8 cellular contexts compared by ENCODE assay signal in the genomic region with DNA sequence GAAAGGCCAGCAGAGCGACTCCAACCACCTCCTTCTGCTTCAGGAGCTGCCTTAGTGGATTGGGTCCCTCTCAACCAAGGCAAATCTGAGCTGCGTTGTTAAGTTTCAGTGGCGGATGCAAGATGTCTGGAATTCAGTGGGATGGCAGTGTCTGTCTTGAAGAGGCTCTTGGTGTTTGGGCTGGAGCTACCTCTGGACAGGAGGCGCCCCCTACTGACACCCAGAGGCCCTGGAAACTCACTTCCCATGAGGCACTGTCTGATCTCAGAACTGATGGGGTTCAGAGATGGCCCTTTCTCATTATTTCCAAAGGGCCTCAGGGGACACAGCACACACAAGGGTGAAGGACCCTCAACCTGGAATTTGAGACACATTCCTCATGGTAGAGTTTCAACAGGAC. TPM values are rescaled to one million over a fixed set of nuclear protein-coding genes. Genes with fewer than 3 reads are reported as not detected.
DNase-seq lines count a peak whose midpoint lies in the region; ATAC-seq and TF ChIP-seq lines count a peak whose summit lies in the region.

No MANE protein-coding gene starts in this region.

- 45 to 55% (median 45%) methylated on average over 4 of the region's 4 CpGs for WGBS in ovary, 3 donors

- peaks cover 7% of the 10 kb centered on the region; the same call in 1 of the 2 replicates for H3F3A ChIP-seq in GM23338 (replicated peaks; ENCODE audit: low read depth)

- H2AFZ ChIP-seq in GM23338 = peak overlapping the region; percentile 64; the same call in 1 of the 2 replicates

- H3K36me3 ChIP-seq in GM23338 (ENCODE audit: insufficient read depth) = no peaks in the 10 kb centered on the region
- H3K36me3 ChIP-seq in ovary = no peaks in the 10 kb centered on the region
- H3K36me3 ChIP-seq in tibial artery = no peaks in the 10 kb centered on the region

- no peak overlapping the region for H3K4me3 ChIP-seq in AG10803 (ENCODE audit: low read length)
- no peak overlapping the region for H3K4me3 ChIP-seq in GM23338
- no peak overlapping the region for H3K4me3 ChIP-seq in ovary
- no peak overlapping the region for H3K4me3 ChIP-seq in tibial artery

- peak; percentile 62 for TF ChIP-seq CTCF in AG10803 (conservative IDR thresholded peaks at IDR 0.05; ENCODE audit: low read length)
- TF ChIP-seq CTCF in GM23338 (conservative IDR thresholded peaks at IDR 0.05; ENCODE audit: low read depth in 2 of 2) = peak; percentile 78 to 94
- peak; percentile 34 to 49 (median 48) for TF ChIP-seq CTCF in ovary (IDR thresholded peaks at IDR 0.05)
- peak; percentile 37 to 42 for TF ChIP-seq CTCF in tibial artery (IDR thresholded peaks at IDR 0.05)

- peaks cover 14% of the 10 kb centered on the region for H3K4me1 Mint-ChIP-seq in GM23338
- no peaks in the 10 kb centered on the region for H3K4me1 Mint-ChIP-seq in activated T-cell treated with anti-CD3 and anti-CD28 coated beads, Interleukin-2, amount 50 U/mL, for 72 hours (ENCODE audit: low read depth)

- TF ChIP-seq POLR2A in ovary (IDR thresholded peaks at IDR 0.05) = no peak

- no peak for TF ChIP-seq EP300 in ovary (IDR thresholded peaks at IDR 0.05)

- H3K27me3 ChIP-seq in GM23338 (ENCODE audit: insufficient read depth) (no peaks in the 10 kb centered on the region), ovary (no peaks in the 10 kb centered on the region), tibial artery (no peaks in the 10 kb centered on the region)

- no peaks in the 10 kb centered on the region for H3K9me2 ChIP-seq in GM23338 (ENCODE audit: insufficient read depth)

- H3K4me1 ChIP-seq in GM23338 (ENCODE audit: insufficient read depth) = no peaks in the 10 kb centered on the region; the same call in none of the 2 replicates
- peaks cover 1% of the 10 kb centered on the region for H3K4me1 ChIP-seq in ovary (ENCODE audit: insufficient read depth)
- peaks cover 0 to 27% (median 12%) of the 10 kb centered on the region in 4 donors for H3K4me1 ChIP-seq in tibial artery

- H3K9me3 Mint-ChIP-seq in GM23338 = no peaks in the 10 kb centered on the region
- H3K9me3 Mint-ChIP-seq in activated T-cell treated with anti-CD3 and anti-CD28 coated beads, Interleukin-2, amount 50 U/mL, for 72 hours = no peaks in the 10 kb centered on the region

- no peaks in the 10 kb centered on the region for H3K36me3 Mint-ChIP-seq in GM23338 (ENCODE audit: low read depth)
- H3K36me3 Mint-ChIP-seq in activated T-cell treated with anti-CD3 and anti-CD28 coated beads, Interleukin-2, amount 50 U/mL, for 72 hours (ENCODE audit: insufficient read depth in 2 of 2) = no peaks in the 10 kb centered on the region

- H3K27ac ChIP-seq in GM23338 (ENCODE audit: low read depth) = no peak overlapping the region
- no peak overlapping the region for H3K27ac ChIP-seq in ovary
- no peak overlapping the region for H3K27ac ChIP-seq in tibial artery

- no peaks in the 10 kb centered on the region for H4K20me1 ChIP-seq in GM23338 (replicated peaks; ENCODE audit: insufficient read depth)

- intact Hi-C loops in ovary (cut with DNase I) = no loop called here
- intact Hi-C loops in tibial artery (cut with DNase I; ENCODE audit: low total_unique reads) = no loop called here

- no peak overlapping the region for H3K27ac Mint-ChIP-seq in GM23338
- no peak overlapping the region for H3K27ac Mint-ChIP-seq in activated T-cell treated with anti-CD3 and anti-CD28 coated beads, Interleukin-2, amount 50 U/mL, for 72 hours

- H3K27me3 Mint-ChIP-seq in GM23338 (ENCODE audit: insufficient read depth, low read depth, poor library complexity) = peaks cover 6% of the 10 kb centered on the region
- H3K27me3 Mint-ChIP-seq in activated T-cell treated with anti-CD3 and anti-CD28 coated beads, Interleukin-2, amount 50 U/mL, for 72 hours (ENCODE audit: low read depth) = no peaks in the 10 kb centered on the region

- ATAC-seq in GM23338 = peak; percentile 93
- peak; percentile 74 to 79 for ATAC-seq in activated T-cell treated with anti-CD3 and anti-CD28 coated beads, Interleukin-2, amount 50 U/mL, for 72 hours (replicated peaks in 1 of 2)

- no peak overlapping the region for H3K4me3 Mint-ChIP-seq in GM23338
- no peak overlapping the region for H3K4me3 Mint-ChIP-seq in activated T-cell treated with anti-CD3 and anti-CD28 coated beads, Interleukin-2, amount 50 U/mL, for 72 hours

- DNase-seq in AG10803 (ENCODE audit: low read depth) (peak; percentile 60), GM23338 (ENCODE audit: low spot score) (peak; percentile 91), OCI-M1 (lab: John Stamatoyannopoulos, UW) (peak; percentile 63), foreskin melanocyte (peak; percentile 56), ovary (peak; percentile 56 to 82 (median 75)), tibial artery (peak in 1 of 2 donors; percentile 57), OCI-M2 (lab: John Stamatoyannopoulos, UW; ENCODE audit: unreplicated experiment) (no peak)
- DNase-seq in activated T-cell treated with anti-CD3 and anti-CD28 coated beads, Interleukin-2, amount 50 U/mL, for 72 hours = peak; percentile 66 to 73

- H3K79me2 ChIP-seq in GM23338 (replicated peaks; ENCODE audit: insufficient read depth) = no peaks in the 10 kb centered on the region

- H3K9me3 ChIP-seq in ovary (no peaks in the 10 kb centered on the region), tibial artery (no peaks in the 10 kb centered on the region)

- no peak overlapping the region for H3K4me2 ChIP-seq in GM23338

TF ChIP-seq in GM23338, 12 proteins besides CTCF, POLR2A, EP300 and RAD21 (continues in another document):
- TF ChIP-seq, protein P1, sequence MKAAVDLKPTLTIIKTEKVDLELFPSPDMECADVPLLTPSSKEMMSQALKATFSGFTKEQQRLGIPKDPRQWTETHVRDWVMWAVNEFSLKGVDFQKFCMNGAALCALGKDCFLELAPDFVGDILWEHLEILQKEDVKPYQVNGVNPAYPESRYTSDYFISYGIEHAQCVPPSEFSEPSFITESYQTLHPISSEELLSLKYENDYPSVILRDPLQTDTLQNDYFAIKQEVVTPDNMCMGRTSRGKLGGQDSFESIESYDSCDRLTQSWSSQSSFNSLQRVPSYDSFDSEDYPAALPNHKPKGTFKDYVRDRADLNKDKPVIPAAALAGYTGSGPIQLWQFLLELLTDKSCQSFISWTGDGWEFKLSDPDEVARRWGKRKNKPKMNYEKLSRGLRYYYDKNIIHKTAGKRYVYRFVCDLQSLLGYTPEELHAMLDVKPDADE (IDR thresholded peaks at IDR 0.05) = no peak
- TF ChIP-seq ZNF331 (CRISPR knock-in tag; IDR thresholded peaks at IDR 0.05; ENCODE audit: low read depth) = no peak
- TF ChIP-seq EZH2phosphoT487 (IDR thresholded peaks at IDR 0.05; ENCODE audit: unreplicated experiment) = no peak
- TF ChIP-seq EZH2 (IDR thresholded peaks at IDR 0.05; ENCODE audit: low read depth, unreplicated experiment) = no peak
- TF ChIP-seq CREB1 (CRISPR knock-in tag; IDR thresholded peaks at IDR 0.05; ENCODE audit: low read depth) = no peak
- TF ChIP-seq POLR2AphosphoS5 (IDR thresholded peaks at IDR 0.05; ENCODE audit: low read depth) = no peak
- TF ChIP-seq STAT1 (IDR thresholded peaks at IDR 0.05; ENCODE audit: unreplicated experiment) = no peak
- TF ChIP-seq, protein P2, sequence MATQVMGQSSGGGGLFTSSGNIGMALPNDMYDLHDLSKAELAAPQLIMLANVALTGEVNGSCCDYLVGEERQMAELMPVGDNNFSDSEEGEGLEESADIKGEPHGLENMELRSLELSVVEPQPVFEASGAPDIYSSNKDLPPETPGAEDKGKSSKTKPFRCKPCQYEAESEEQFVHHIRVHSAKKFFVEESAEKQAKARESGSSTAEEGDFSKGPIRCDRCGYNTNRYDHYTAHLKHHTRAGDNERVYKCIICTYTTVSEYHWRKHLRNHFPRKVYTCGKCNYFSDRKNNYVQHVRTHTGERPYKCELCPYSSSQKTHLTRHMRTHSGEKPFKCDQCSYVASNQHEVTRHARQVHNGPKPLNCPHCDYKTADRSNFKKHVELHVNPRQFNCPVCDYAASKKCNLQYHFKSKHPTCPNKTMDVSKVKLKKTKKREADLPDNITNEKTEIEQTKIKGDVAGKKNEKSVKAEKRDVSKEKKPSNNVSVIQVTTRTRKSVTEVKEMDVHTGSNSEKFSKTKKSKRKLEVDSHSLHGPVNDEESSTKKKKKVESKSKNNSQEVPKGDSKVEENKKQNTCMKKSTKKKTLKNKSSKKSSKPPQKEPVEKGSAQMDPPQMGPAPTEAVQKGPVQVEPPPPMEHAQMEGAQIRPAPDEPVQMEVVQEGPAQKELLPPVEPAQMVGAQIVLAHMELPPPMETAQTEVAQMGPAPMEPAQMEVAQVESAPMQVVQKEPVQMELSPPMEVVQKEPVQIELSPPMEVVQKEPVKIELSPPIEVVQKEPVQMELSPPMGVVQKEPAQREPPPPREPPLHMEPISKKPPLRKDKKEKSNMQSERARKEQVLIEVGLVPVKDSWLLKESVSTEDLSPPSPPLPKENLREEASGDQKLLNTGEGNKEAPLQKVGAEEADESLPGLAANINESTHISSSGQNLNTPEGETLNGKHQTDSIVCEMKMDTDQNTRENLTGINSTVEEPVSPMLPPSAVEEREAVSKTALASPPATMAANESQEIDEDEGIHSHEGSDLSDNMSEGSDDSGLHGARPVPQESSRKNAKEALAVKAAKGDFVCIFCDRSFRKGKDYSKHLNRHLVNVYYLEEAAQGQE (IDR thresholded peaks at IDR 0.05; ENCODE audit: unreplicated experiment) = no peak
- no peak for TF ChIP-seq NANOG (IDR thresholded peaks at IDR 0.05; ENCODE audit: borderline replicate concordance)
- no peak for TF ChIP-seq ZNF114 (CRISPR knock-in tag; IDR thresholded peaks at IDR 0.05)

RNA-seq across cellular contexts. Expression of a gene that starts 6.0 kb away (rescaled TPM):
- not detected in 2 replicates for total RNA-seq in GM23338 (2014; rRNA removed; shearing (Covaris generic))
- polyA plus RNA-seq in GM23338 (2016; fragmentation: Nextera tagmentation; extraction: Ambion mirVana) = not detected in 2 replicates
- not detected for total RNA-seq in activated T-cell treated with anti-CD3 and anti-CD28 coated beads, Interleukin-2, amount 50 U/mL, for 72 hours
- under 1 TPM in 5 of 7 donors, not detected in 2; 0.10 to 0.92 (median 0.20) TPM for total RNA-seq in ovary
- under 1 TPM in 1 of 2 donors, not detected in 1; 0.02 TPM for polyA plus RNA-seq in ovary
